Comparison of ENCODE assay signal across 16 cellular contexts in the genomic region with DNA sequence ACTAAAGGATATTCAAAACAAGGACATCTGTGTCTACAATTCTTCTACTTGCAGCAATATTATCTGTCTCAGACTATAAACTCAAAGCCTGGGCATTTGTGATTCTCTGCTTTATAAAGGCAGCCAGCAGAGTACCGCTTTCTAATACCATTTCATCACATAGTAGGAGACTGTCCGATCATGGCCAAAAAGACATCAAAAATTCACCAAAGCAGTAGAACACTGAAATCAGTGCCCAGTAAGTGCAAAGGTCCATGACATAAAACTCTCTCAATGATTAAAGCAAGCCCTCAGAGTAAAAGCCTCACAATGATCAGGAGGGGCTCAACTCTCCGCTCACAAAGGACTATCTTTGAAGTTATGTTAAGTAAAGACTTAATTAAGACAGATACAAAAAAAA. TPM values are rescaled to one million over a fixed set of nuclear protein-coding genes. Genes with fewer than 3 reads are reported as not detected.
A peak's percentile ranks its signal among the peaks of the same experiment; 100 is the strongest.
DNase-seq lines count a peak whose midpoint lies in the region; ATAC-seq and TF ChIP-seq lines count a peak whose summit lies in the region.
"Had no signal": no experiment of that assay in that cellular context is flagged by ENCODE, and none has a peak within 500 bp of the region (broad histone marks: within the 10 kb centered on the region; RNA-seq: fewer than 3 reads in every experiment).

No MANE protein-coding gene starts in this region.

- H3K4me3 Mint-ChIP-seq in CD8-positive, alpha-beta T cell: peak overlapping the region; percentile 29
- H3K4me3 Mint-ChIP-seq in activated T-helper 17 cell treated with anti-CD3 and anti-CD28 coated beads, Interleukin-2, amount 50 U/mL, for 72 hours: peak overlapping the region; percentile 61
- H3K4me3 Mint-ChIP-seq in type B pancreatic cell: no peak overlapping the region

- POLR2A ChIA-PET in CD8-positive, alpha-beta T cell (lab: Charles Lee): interaction anchor here (1.0 to 2.0 kb wide), 8 partner anchors 14 to 81 kb away, joined by 3 to 7 read pairs (median 5); a partner anchor contains a TSS
- POLR2A ChIA-PET in GM10248 (lab: Yijun Ruan, JAX): no interaction called here

- TF ChIP-seq CTCF in 22Rv1 (IDR thresholded peaks at IDR 0.05): no peak
- TF ChIP-seq CTCF in CD8-positive, alpha-beta T cell (IDR thresholded peaks at IDR 0.05): no peak
- TF ChIP-seq CTCF in type B pancreatic cell (conservative IDR thresholded peaks at IDR 0.05): no peak
- no peak for TF ChIP-seq CTCF in GM10248 (IDR thresholded peaks at IDR 0.05; ENCODE audit: control extremely low read depth, extremely low read depth, low read depth, missing control alignments)

- no peaks in the 10 kb centered on the region for H3K9me3 Mint-ChIP-seq in CD8-positive, alpha-beta T cell
- no peaks in the 10 kb centered on the region for H3K9me3 Mint-ChIP-seq in activated T-helper 17 cell treated with anti-CD3 and anti-CD28 coated beads, Interleukin-2, amount 50 U/mL, for 72 hours
- no peaks in the 10 kb centered on the region for H3K9me3 Mint-ChIP-seq in type B pancreatic cell

- peaks cover 24% of the 10 kb centered on the region for H3K4me1 ChIP-seq in CD8-positive, alpha-beta T cell (ENCODE audit: insufficient read depth, low read length)
- H3K4me1 ChIP-seq in mesenchymal stem cell (ENCODE audit: control insufficient read depth, insufficient read depth, low read depth, low read length): peaks cover 3% of the 10 kb centered on the region

- H4K91ac ChIP-seq in mesenchymal stem cell (ENCODE audit: low read length): no peak overlapping the region

- CTCF ChIA-PET in CD8-positive, alpha-beta T cell (lab: Charles Lee): interaction anchor here (1.2 to 2.0 kb wide), 2 partner anchors 23 to 42 kb away, joined by 3 to 4 read pairs; a partner anchor contains a TSS
- CTCF ChIA-PET in GM10248 (lab: Yijun Ruan, JAX): interaction anchor here (1.2 kb wide), 1 partner anchor 26 kb away, joined by 8 read pairs; no protein-coding TSS in a partner anchor

- no peak overlapping the region for H2BK12ac ChIP-seq in mesenchymal stem cell (ENCODE audit: low read length in 2 of 2)

- H3K36me3 ChIP-seq in CD8-positive, alpha-beta T cell (ENCODE audit: insufficient read depth, low read length): no peaks in the 10 kb centered on the region
- H3K36me3 ChIP-seq in mesenchymal stem cell (ENCODE audit: control insufficient read depth in 1 of 2, insufficient read depth in 2 of 2, low read depth in 1 of 2, low read length in 2 of 2): no peaks in the 10 kb centered on the region
- H3K36me3 ChIP-seq: brain microvascular endothelial cell had no signal

- no peak overlapping the region for H3K9ac ChIP-seq in mesenchymal stem cell (ENCODE audit: low read length)

- H3K18ac ChIP-seq in mesenchymal stem cell (ENCODE audit: low read depth in 1 of 2, low read length in 2 of 2): no peak overlapping the region

- no peak for ATAC-seq in CD8-positive, alpha-beta T cell
- ATAC-seq in activated T-helper 17 cell treated with anti-CD3 and anti-CD28 coated beads, Interleukin-2, amount 50 U/mL, for 72 hours (replicated peaks): no peak
- ATAC-seq: heart right ventricle had no signal

- H3K4me2 ChIP-seq in mesenchymal stem cell (ENCODE audit: low read length, poor library complexity, severe bottlenecking): no peak overlapping the region

- H3K27ac ChIP-seq in 22Rv1 (peak overlapping the region; percentile 68), mesenchymal stem cell (ENCODE audit: low read length, poor library complexity, severe bottlenecking) (no peak overlapping the region)
- no peak overlapping the region for H3K27ac ChIP-seq in CD8-positive, alpha-beta T cell (ENCODE audit: low read depth, low read length)
- H3K27ac ChIP-seq: brain microvascular endothelial cell, heart right ventricle had no signal

- H2AK5ac ChIP-seq in mesenchymal stem cell (ENCODE audit: low read length, severe bottlenecking): peak overlapping the region; percentile 53

- no peak overlapping the region for H2BK120ac ChIP-seq in mesenchymal stem cell (ENCODE audit: low read depth, low read length)

- H3K14ac ChIP-seq in mesenchymal stem cell (ENCODE audit: low read length in 2 of 2): no peak overlapping the region

- H3K4ac ChIP-seq in mesenchymal stem cell (ENCODE audit: low read depth in 1 of 2, low read length in 2 of 2): no peak overlapping the region

- H3K9me3 ChIP-seq in CD8-positive, alpha-beta T cell (ENCODE audit: low read length): no peaks in the 10 kb centered on the region
- H3K9me3 ChIP-seq in mesenchymal stem cell (ENCODE audit: control insufficient read depth, low read length): no peaks in the 10 kb centered on the region
- H3K9me3 ChIP-seq: heart right ventricle had no signal

- peaks cover 7% of the 10 kb centered on the region for H3K36me3 Mint-ChIP-seq in CD8-positive, alpha-beta T cell
- H3K36me3 Mint-ChIP-seq in activated T-helper 17 cell treated with anti-CD3 and anti-CD28 coated beads, Interleukin-2, amount 50 U/mL, for 72 hours (ENCODE audit: low read depth): peaks cover 53% of the 10 kb centered on the region
- H3K36me3 Mint-ChIP-seq in type B pancreatic cell: no peaks in the 10 kb centered on the region

- peak overlapping the region; percentile 87 for H3K27ac Mint-ChIP-seq in CD8-positive, alpha-beta T cell
- peak overlapping the region; percentile 65 for H3K27ac Mint-ChIP-seq in activated T-helper 17 cell treated with anti-CD3 and anti-CD28 coated beads, Interleukin-2, amount 50 U/mL, for 72 hours
- H3K27ac Mint-ChIP-seq in type B pancreatic cell: no peak overlapping the region

- intact Hi-C loops in CD8-positive, alpha-beta T cell (cut with DNase I, micrococcal nuclease): loop anchor here in 1 of 2 experiments (2.0 kb wide), 2 partner anchors 22 to 24 kb away; no protein-coding TSS in a partner anchor

- no peak overlapping the region for H3K4me3 ChIP-seq in CD8-positive, alpha-beta T cell (ENCODE audit: low read depth, low read length)
- H3K4me3 ChIP-seq in mesenchymal stem cell (ENCODE audit: insufficient read depth in 1 of 2, low read depth in 1 of 2, low read length in 2 of 2): no peak overlapping the region
- H3K4me3 ChIP-seq: heart right ventricle had no signal

- H3K27me3 Mint-ChIP-seq in CD8-positive, alpha-beta T cell (ENCODE audit: low read depth): no peaks in the 10 kb centered on the region
- H3K27me3 Mint-ChIP-seq in activated T-helper 17 cell treated with anti-CD3 and anti-CD28 coated beads, Interleukin-2, amount 50 U/mL, for 72 hours: no peaks in the 10 kb centered on the region
- no peaks in the 10 kb centered on the region for H3K27me3 Mint-ChIP-seq in type B pancreatic cell

- H3K79me1 ChIP-seq in mesenchymal stem cell (replicated peaks; ENCODE audit: low read length, poor library complexity, severe bottlenecking): peaks cover 15% of the 10 kb centered on the region

- no peak overlapping the region for H2BK15ac ChIP-seq in mesenchymal stem cell (ENCODE audit: low read depth, poor library complexity, severe bottlenecking)

- H3K4me1 Mint-ChIP-seq in CD8-positive, alpha-beta T cell (ENCODE audit: low read depth): peaks cover 69% of the 10 kb centered on the region
- H3K4me1 Mint-ChIP-seq in activated T-helper 17 cell treated with anti-CD3 and anti-CD28 coated beads, Interleukin-2, amount 50 U/mL, for 72 hours: peaks cover 63% of the 10 kb centered on the region
- peaks cover 15% of the 10 kb centered on the region for H3K4me1 Mint-ChIP-seq in type B pancreatic cell (ENCODE audit: unreplicated experiment)

- H2BK5ac ChIP-seq in mesenchymal stem cell (ENCODE audit: low read depth, low read length, poor library complexity, severe bottlenecking): no peak overlapping the region

- peak in 1 of 7 experiments; percentile 31 for DNase-seq in CD8-positive, alpha-beta T cell
- DNase-seq in mesenchymal stem cell (no peak), type B pancreatic cell (ENCODE audit: extremely low spot score, unreplicated experiment) (no peak), GM10248 (ENCODE audit: extremely low spot score) (no peak), DMS53 treated with DMSO at 0.1 percent for 48 hours (lab: John Stamatoyannopoulos, UW; ENCODE audit: unreplicated experiment) (no peak)
- DNase-seq in stimulated activated naive CD4-positive, alpha-beta T cell treated with Interleukin-2 at 50 U/mL for 16 hours (lab: John Stamatoyannopoulos, UW): no peak
- DNase-seq: activated effector memory CD4-positive, alpha-beta T cell treated with Interleukin-2 at 50 U/mL for 16 hours; brain microvascular endothelial cell; heart right ventricle; Kasumi-1; NCI-H1436; NCI-H345; posterior cingulate gyrus; SIG-M5 had no signal

- H3K23ac ChIP-seq in mesenchymal stem cell (ENCODE audit: low read length in 2 of 2): no peak overlapping the region

- H4K8ac ChIP-seq in mesenchymal stem cell (ENCODE audit: low read length): no peak overlapping the region

- H3K27me3 ChIP-seq in CD8-positive, alpha-beta T cell (ENCODE audit: insufficient read depth, low read length): no peaks in the 10 kb centered on the region
- H3K27me3 ChIP-seq in mesenchymal stem cell (ENCODE audit: control insufficient read depth in 1 of 2, insufficient read depth in 1 of 2, low read length in 2 of 2): no peaks in the 10 kb centered on the region
- H3K27me3 ChIP-seq: brain microvascular endothelial cell, heart right ventricle had no signal

- 88% methylated on average over 2 of the region's 3 CpGs for WGBS in mesenchymal stem cell

- H2AFZ ChIP-seq in mesenchymal stem cell (ENCODE audit: low read depth, low read length): no peak overlapping the region

RNA-seq across cellular contexts. Expression of a gene that starts 23.0 kb away (rescaled TPM):
- 10 to 100 TPM; 57.1 to 64.0 TPM for total RNA-seq in CD8-positive, alpha-beta T cell
- total RNA-seq in activated T-helper 17 cell treated with anti-CD3 and anti-CD28 coated beads, Interleukin-2, amount 50 U/mL, for 72 hours: 10 to 100 TPM; 42.2 to 93.3 TPM
- polyA plus RNA-seq in mesenchymal stem cell (2013, experiment 1 of 2): 2.8 TPM
- 3.3 TPM for polyA plus RNA-seq in mesenchymal stem cell (2013, experiment 2 of 2)
- 12.1 and 13.9 TPM in 2 replicates for total RNA-seq in type B pancreatic cell (ENCODE audit: low replicate concordance)
